Comparison of ENCODE assay signal across 8 cellular contexts in the genomic region with DNA sequence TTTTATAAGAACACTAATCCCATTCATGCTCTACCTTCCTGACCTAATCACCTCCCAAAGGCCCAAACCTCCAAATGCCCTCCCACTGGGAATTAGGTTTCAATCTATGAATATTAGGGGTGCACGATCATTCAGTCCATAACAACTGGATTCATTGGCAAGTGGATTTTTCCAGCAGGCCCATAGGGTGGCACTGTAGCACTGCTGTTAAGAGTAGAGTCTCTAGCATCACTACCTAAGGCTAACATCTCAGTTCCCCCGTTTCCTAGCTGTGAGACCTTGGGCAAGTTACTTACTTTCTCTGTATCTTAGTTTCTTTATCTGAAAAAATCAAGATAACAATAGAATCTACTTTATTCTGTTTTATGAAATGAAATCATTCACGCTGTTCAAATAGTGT.
DNase-seq lines count a peak whose midpoint lies in the region; ATAC-seq and TF ChIP-seq lines count a peak whose summit lies in the region.

No MANE protein-coding gene starts in this region.

- no peak overlapping the region for H3K4me2 ChIP-seq in neural cell (ENCODE audit: low read length)

- no peak for TF ChIP-seq EP300 in neural cell (conservative IDR thresholded peaks at IDR 0.05; ENCODE audit: poor library complexity, severe bottlenecking)

- no peak overlapping the region for H3K27ac ChIP-seq in dorsolateral prefrontal cortex
- H3K27ac ChIP-seq in neural cell (ENCODE audit: low read length), result no peak overlapping the region
- no peak overlapping the region for H3K27ac ChIP-seq in thyroid gland

- H3K4me3 Mint-ChIP-seq in activated CD4-positive, alpha-beta T cell treated with anti-CD3 and anti-CD28 coated beads for 36 hours, result no peak overlapping the region
- no peak overlapping the region for H3K4me3 Mint-ChIP-seq in mesothelial cell of epicardium

- POLR2A ChIA-PET in activated CD4-positive, alpha-beta T cell treated with anti-CD3 and anti-CD28 coated beads for 36 hours (lab: Charles Lee), result no interaction called here

- H2AFZ ChIP-seq in neural cell (ENCODE audit: low read depth, low read length), result no peak overlapping the region

- intact Hi-C loops in activated CD4-positive, alpha-beta T cell treated with anti-CD3 and anti-CD28 coated beads for 36 hours (cut with DNase I, micrococcal nuclease), result no loop called here
- intact Hi-C loops in dorsolateral prefrontal cortex (cut with DNase I), result no loop called here
- intact Hi-C loops in thyroid gland (cut with DNase I), result no loop called here

- peaks cover 4% of the 10 kb centered on the region for H3K9me3 Mint-ChIP-seq in activated CD4-positive, alpha-beta T cell treated with anti-CD3 and anti-CD28 coated beads for 36 hours (ENCODE audit: low read depth)
- H3K9me3 Mint-ChIP-seq in mesothelial cell of epicardium, result no peaks in the 10 kb centered on the region

- no peaks in the 10 kb centered on the region for H3K36me3 ChIP-seq in neural cell (ENCODE audit: insufficient read depth, low read length)
- no peaks in the 10 kb centered on the region for H3K36me3 ChIP-seq in thyroid gland

- H3K9ac ChIP-seq in neural cell (ENCODE audit: low read length), result no peak overlapping the region

- TF ChIP-seq CTCF in dorsolateral prefrontal cortex (IDR thresholded peaks at IDR 0.05 in 54 of 56, conservative IDR thresholded peaks at IDR 0.05 in 2 of 56; ENCODE audit: low read depth in 1 of 56, partially characterized antibody in 56 of 56) (peak in 50 of 56 donors; percentile 16 to 66 (median 39)), neural cell (IDR thresholded peaks at IDR 0.05; ENCODE audit: poor library complexity, severe bottlenecking) (peak; percentile 73), mesothelial cell of epicardium (IDR thresholded peaks at IDR 0.05; ENCODE audit: unreplicated experiment) (no peak), thyroid gland (IDR thresholded peaks at IDR 0.05) (no peak)

- H3K36me3 Mint-ChIP-seq in activated CD4-positive, alpha-beta T cell treated with anti-CD3 and anti-CD28 coated beads for 36 hours (ENCODE audit: low read depth), result no peaks in the 10 kb centered on the region
- H3K36me3 Mint-ChIP-seq in mesothelial cell of epicardium, result no peaks in the 10 kb centered on the region

- peak; percentile 81 for TF ChIP-seq RAD21 in neural cell (conservative IDR thresholded peaks at IDR 0.05)

- no peaks in the 10 kb centered on the region for H3F3A ChIP-seq in neural cell (ENCODE audit: insufficient read depth, low read length, poor library complexity, severe bottlenecking)

- ATAC-seq in activated CD4-positive, alpha-beta T cell treated with anti-CD3 and anti-CD28 coated beads for 36 hours, result no peak

- H3K27me3 ChIP-seq in dorsolateral prefrontal cortex (peaks cover 0 to 2% (median 0%) of the 10 kb centered on the region in 45 donors), neural cell (ENCODE audit: insufficient read depth, low read depth, low read length) (no peaks in the 10 kb centered on the region), thyroid gland (no peaks in the 10 kb centered on the region)

- H3K9me2 ChIP-seq in neural cell (ENCODE audit: insufficient read depth, low read length), result no peaks in the 10 kb centered on the region

- no peaks in the 10 kb centered on the region for H3K4me1 Mint-ChIP-seq in activated CD4-positive, alpha-beta T cell treated with anti-CD3 and anti-CD28 coated beads for 36 hours
- no peaks in the 10 kb centered on the region for H3K4me1 Mint-ChIP-seq in mesothelial cell of epicardium

- CTCF ChIA-PET in activated CD4-positive, alpha-beta T cell treated with anti-CD3 and anti-CD28 coated beads for 36 hours (lab: Charles Lee), result interaction anchor here (1.7 kb wide), 1 partner anchor 9 kb away, joined by 6 read pairs; no protein-coding TSS in a partner anchor

- DNase-seq in activated CD4-positive, alpha-beta T cell treated with anti-CD3 and anti-CD28 coated beads for 36 hours, result peak; percentile 17
- no peak for DNase-seq in activated CD4-positive, alpha-beta T cell treated with anti-CD3 and anti-CD28 coated beads for 1 hour
- DNase-seq in NCI-H345 treated with DMSO at 0.1 percent for 48 hours (lab: John Stamatoyannopoulos, UW; ENCODE audit: unreplicated experiment), result peak; percentile 57
- DNase-seq in dorsolateral prefrontal cortex, result peak in 5 of 10 donors; percentile 10 to 50 (median 42)
- DNase-seq in GM19240 (ENCODE audit: insufficient read length, low spot score), result no peak
- no peak for DNase-seq in mesothelial cell of epicardium (ENCODE audit: low spot score in 2 of 2, unreplicated experiment in 2 of 2)
- DNase-seq in thyroid gland, result no peak

- H4K20me1 ChIP-seq in neural cell (ENCODE audit: insufficient read depth), result no peaks in the 10 kb centered on the region

- no peaks in the 10 kb centered on the region for H3K4me1 ChIP-seq in thyroid gland

- H3K4me3 ChIP-seq in dorsolateral prefrontal cortex, result no peak overlapping the region
- H3K4me3 ChIP-seq in neural cell (ENCODE audit: low read length), result no peak overlapping the region
- H3K4me3 ChIP-seq in thyroid gland (replicated peaks in 1 of 3), result no peak overlapping the region

- 53 to 55% methylated on average over 3 of the region's 3 CpGs for WGBS in thyroid gland, 2 donors

- H3K27ac Mint-ChIP-seq in activated CD4-positive, alpha-beta T cell treated with anti-CD3 and anti-CD28 coated beads for 36 hours, result no peak overlapping the region
- H3K27ac Mint-ChIP-seq in mesothelial cell of epicardium, result no peak overlapping the region

- peaks cover 5% of the 10 kb centered on the region for H3K27me3 Mint-ChIP-seq in activated CD4-positive, alpha-beta T cell treated with anti-CD3 and anti-CD28 coated beads for 36 hours
- H3K27me3 Mint-ChIP-seq in mesothelial cell of epicardium (ENCODE audit: low read depth), result peaks cover 18% of the 10 kb centered on the region

- no peak for TF ChIP-seq POLR2A in thyroid gland (IDR thresholded peaks at IDR 0.05)

- H3K9me3 ChIP-seq in neural cell (ENCODE audit: low read length) (no peaks in the 10 kb centered on the region), thyroid gland (no peaks in the 10 kb centered on the region)

- H3K79me2 ChIP-seq in neural cell (replicated peaks; ENCODE audit: insufficient read depth, low read length), result no peaks in the 10 kb centered on the region

TF ChIP-seq in neural cell, 6 proteins besides CTCF, POLR2A, EP300 and RAD21:
- peak; percentile 68 for TF ChIP-seq SMC3 (conservative IDR thresholded peaks at IDR 0.05; ENCODE audit: poor library complexity)
- no peak for TF ChIP-seq POLR2AphosphoS5 (IDR thresholded peaks at IDR 0.05)
TF ChIP-seq in neural cell: peak in this region for 1.

Comparison
In these comparisons a context has a peak if more than half of its experiments do, and no peak if none do; other contexts are left out.
1. DNase-seq: peak in activated CD4-positive, alpha-beta T cell treated with anti-CD3 and anti-CD28 coated beads for 36 hours (single experiment) and NCI-H345 treated with DMSO at 0.1 percent for 48 hours (single experiment); none in activated CD4-positive, alpha-beta T cell treated with anti-CD3 and anti-CD28 coated beads for 1 hour (single experiment), GM19240 (single experiment), mesothelial cell of epicardium (0 of 2) and thyroid gland (0 of 2).
2. CTCF ChIP-seq: peak in dorsolateral prefrontal cortex (50 of 56) and neural cell (single experiment); none in mesothelial cell of epicardium (single experiment) and thyroid gland (0 of 6).